Comparison of ENCODE assay signal across 11 cellular contexts in the genomic region with DNA sequence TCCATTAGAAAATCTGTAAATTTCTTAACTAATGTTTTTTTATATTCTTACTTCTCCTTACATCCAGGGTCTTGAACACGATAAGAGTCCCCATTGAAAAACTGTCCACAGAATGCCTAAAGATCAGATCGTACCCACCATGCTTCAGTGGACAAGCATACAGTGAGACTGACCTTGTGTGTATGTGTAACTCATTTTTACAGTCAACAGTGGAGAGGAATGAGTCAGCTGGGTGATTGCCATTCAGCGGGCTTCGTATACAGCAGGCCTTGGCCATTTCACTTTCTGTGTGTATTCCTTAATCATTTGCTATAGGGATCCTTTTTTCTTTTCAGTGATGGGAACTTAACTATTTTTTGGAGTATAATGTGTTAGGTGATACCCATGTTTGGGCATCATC. TPM values are rescaled to one million over a fixed set of nuclear protein-coding genes. Genes with fewer than 3 reads are reported as not detected.
A peak's percentile ranks its signal among the peaks of the same experiment; 100 is the strongest.
DNase-seq lines count a peak whose midpoint lies in the region; ATAC-seq and TF ChIP-seq lines count a peak whose summit lies in the region.
"Had no signal": no experiment of that assay in that cellular context is flagged by ENCODE, and none has a peak within 500 bp of the region (broad histone marks: within the 10 kb centered on the region; RNA-seq: fewer than 3 reads in every experiment).

No MANE protein-coding gene starts in this region.

- WGBS in aorta, 2 donors, result 85% methylated on average over 4 of the region's 4 CpGs

- H3K27ac Mint-ChIP-seq in neural progenitor cell, result no peak overlapping the region

- no peaks in the 10 kb centered on the region for H3K27me3 Mint-ChIP-seq in neural progenitor cell (ENCODE audit: insufficient read depth, low read depth)
- H3K27me3 Mint-ChIP-seq in activated T-cell treated with anti-CD3 and anti-CD28 coated beads, Interleukin-2, amount 50 U/mL, for 4 hours (ENCODE audit: low read depth), result no peaks in the 10 kb centered on the region

- no peak overlapping the region for H3K4me2 ChIP-seq in neural progenitor cell

- H3K36me3 ChIP-seq in neural progenitor cell, result no peaks in the 10 kb centered on the region
- H3K36me3 ChIP-seq in aorta (ENCODE audit: control insufficient read depth in 1 of 2, insufficient read depth in 2 of 2, low read length in 1 of 2), result peaks cover 13% of the 10 kb centered on the region in 2 donors

- no peak overlapping the region for H3K9ac ChIP-seq in neural progenitor cell

- H3K79me2 ChIP-seq in neural progenitor cell (ENCODE audit: low read depth), result no peaks in the 10 kb centered on the region

- H3K4me3 ChIP-seq in fibroblast of mammary gland (ENCODE audit: control insufficient read depth, low read depth, low read length) (no peak overlapping the region), neural progenitor cell (no peak overlapping the region), aorta (ENCODE audit: low read length in 2 of 2) (no peak overlapping the region)
- H3K4me3 ChIP-seq: prostate gland had no signal

- peak; percentile 66 for DNase-seq in EH (ENCODE audit: low read depth)
- peak; percentile 73 for DNase-seq in fibroblast of mammary gland (ENCODE audit: low read depth)
- DNase-seq in T-helper 1 cell, result no peak
- no peak for DNase-seq in neural progenitor cell (ENCODE audit: low spot score)
- DNase-seq in activated T-cell treated with anti-CD3 and anti-CD28 coated beads, Interleukin-2, amount 50 U/mL, for 4 hours, result no peak
- no peak for DNase-seq in aorta
- DNase-seq: amygdala; stimulated activated naive CD4-positive, alpha-beta T cell had no signal

- H3K27ac ChIP-seq in neural progenitor cell, result no peak overlapping the region
- H3K27ac ChIP-seq in aorta (ENCODE audit: low read depth in 1 of 2, low read length in 2 of 2), result no peak overlapping the region
- H3K27ac ChIP-seq: prostate gland had no signal

- no peak for TF ChIP-seq CTCF in fibroblast of mammary gland (conservative IDR thresholded peaks at IDR 0.05; ENCODE audit: control insufficient read depth, insufficient read depth, low read depth, low read length)
- TF ChIP-seq CTCF in neural progenitor cell (IDR thresholded peaks at IDR 0.05), result no peak

- H3K9me3 ChIP-seq in neural progenitor cell (ENCODE audit: low read depth), result no peaks in the 10 kb centered on the region
- no peaks in the 10 kb centered on the region for H3K9me3 ChIP-seq in aorta (ENCODE audit: control insufficient read depth, low read length)
- H3K9me3 ChIP-seq: prostate gland had no signal

- ATAC-seq in GM21423 (IDR thresholded peaks at IDR 0.05; ENCODE audit: unreplicated experiment) (peak; percentile 75), HG03565 (IDR thresholded peaks at IDR 0.05; ENCODE audit: unreplicated experiment) (peak; percentile 51), aorta (ENCODE audit: low FRiP score) (no peak)
- ATAC-seq in activated T-cell treated with anti-CD3 and anti-CD28 coated beads, Interleukin-2, amount 50 U/mL, for 4 hours, result no peak

- no peaks in the 10 kb centered on the region for H3K36me3 Mint-ChIP-seq in neural progenitor cell
- peaks cover 44% of the 10 kb centered on the region for H3K36me3 Mint-ChIP-seq in activated T-cell treated with anti-CD3 and anti-CD28 coated beads, Interleukin-2, amount 50 U/mL, for 4 hours (ENCODE audit: insufficient read depth)

- H3K9me3 Mint-ChIP-seq in neural progenitor cell, result no peaks in the 10 kb centered on the region
- no peaks in the 10 kb centered on the region for H3K9me3 Mint-ChIP-seq in activated T-cell treated with anti-CD3 and anti-CD28 coated beads, Interleukin-2, amount 50 U/mL, for 4 hours

- H3F3A ChIP-seq in neural progenitor cell (ENCODE audit: low read depth), result no peaks in the 10 kb centered on the region

- no peaks in the 10 kb centered on the region for H3K4me1 Mint-ChIP-seq in neural progenitor cell
- peaks cover 27% of the 10 kb centered on the region for H3K4me1 Mint-ChIP-seq in activated T-cell treated with anti-CD3 and anti-CD28 coated beads, Interleukin-2, amount 50 U/mL, for 4 hours (ENCODE audit: low read depth)

- H3K27me3 ChIP-seq in neural progenitor cell (no peaks in the 10 kb centered on the region), aorta (ENCODE audit: control insufficient read depth in 1 of 2, insufficient read depth in 2 of 2, low read length in 1 of 2) (no peaks in the 10 kb centered on the region)

- intact Hi-C loops in aorta (cut with DNase I), result no loop called here

- no peaks in the 10 kb centered on the region for H3K4me1 ChIP-seq in neural progenitor cell
- no peaks in the 10 kb centered on the region for H3K4me1 ChIP-seq in aorta (ENCODE audit: control insufficient read depth in 1 of 2, insufficient read depth in 2 of 2, low read length in 2 of 2)
- H3K4me1 ChIP-seq: prostate gland had no signal

- no peak overlapping the region for H2AFZ ChIP-seq in neural progenitor cell (replicated peaks)

- no peak overlapping the region for H3K4me3 Mint-ChIP-seq in neural progenitor cell
- H3K4me3 Mint-ChIP-seq in activated T-cell treated with anti-CD3 and anti-CD28 coated beads, Interleukin-2, amount 50 U/mL, for 4 hours, result no peak overlapping the region

- no peaks in the 10 kb centered on the region for H4K20me1 ChIP-seq in neural progenitor cell (ENCODE audit: low read depth)

RNA-seq across cellular contexts. Expression of a gene that starts 10.6 kb away (rescaled TPM):
- total RNA-seq in neural progenitor cell (ENCODE audit: low replicate concordance) (2.6 and 6.1 TPM in 2 replicates), aorta (10 to 100 TPM; 54.4 to 79.6 TPM)
- total RNA-seq in activated T-cell treated with anti-CD3 and anti-CD28 coated beads, Interleukin-2, amount 50 U/mL, for 4 hours, result 10 to 100 TPM; 22.8 to 48.9 (median 23.5) TPM
- 10 to 100 TPM in 1 of 2 donors, 1 to 10 TPM in 1; 8.1 to 16.1 TPM for polyA plus RNA-seq in aorta

Comparison
In these comparisons a context has a peak if more than half of its experiments do, and no peak if none do; other contexts are left out.
1. DNase-seq: peak in EH (single experiment) and fibroblast of mammary gland (single experiment); none in T-helper 1 cell (0 of 5), neural progenitor cell (single experiment), activated T-cell treated with anti-CD3 and anti-CD28 coated beads, Interleukin-2, amount 50 U/mL, for 4 hours (single experiment) and aorta (0 of 2).
2. ATAC-seq: peak in GM21423 (single experiment) and HG03565 (single experiment); none in activated T-cell treated with anti-CD3 and anti-CD28 coated beads, Interleukin-2, amount 50 U/mL, for 4 hours (0 of 2) and aorta (single experiment).